ENCODE assay signal across 11 cellular contexts in the genomic region with DNA sequence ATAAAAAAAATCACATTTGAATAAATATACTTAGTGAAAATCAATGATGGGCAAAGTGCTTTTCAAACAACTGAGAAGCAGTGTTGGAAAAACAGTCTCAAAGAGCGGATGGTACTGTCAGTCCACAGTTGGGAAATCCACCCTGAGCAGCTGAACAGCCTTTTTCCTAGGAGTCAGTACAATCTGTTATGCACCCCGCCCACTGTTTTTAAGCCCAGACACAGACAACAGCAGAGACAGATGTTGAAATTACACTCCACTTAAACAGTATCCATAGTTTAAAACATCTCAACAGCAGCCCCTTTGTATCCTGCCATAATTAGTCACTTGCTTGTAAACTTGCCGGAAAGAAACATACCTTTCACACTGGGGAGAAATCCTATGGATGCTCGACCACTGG. TPM values are rescaled to one million over a fixed set of nuclear protein-coding genes. Genes with fewer than 3 reads are reported as not detected.
A peak's percentile ranks its signal among the peaks of the same experiment; 100 is the strongest.
DNase-seq lines count a peak whose midpoint lies in the region; ATAC-seq, FAIRE-seq and TF ChIP-seq lines count a peak whose summit lies in the region.
"Had no signal": no experiment of that assay in that cellular context is flagged by ENCODE, and none has a peak within 500 bp of the region (broad histone marks: within the 10 kb centered on the region; RNA-seq: fewer than 3 reads in every experiment).

No MANE protein-coding gene starts in this region.

- no peak for TF ChIP-seq POLR2A in spleen (IDR thresholded peaks at IDR 0.05)

- intact Hi-C loops in spleen (cut with DNase I; ENCODE audit: low total_unique reads): no loop called here

- H3K9ac ChIP-seq in astrocyte (ENCODE audit: low read length): no peak overlapping the region

- H3K4me3 ChIP-seq in astrocyte (ENCODE audit: insufficient read depth, low read depth, low read length): no peak overlapping the region
- peak overlapping the region in 4 of 8 donors; percentile 10 to 30 (median 14) for H3K4me3 ChIP-seq in spleen

- H3K9me3 ChIP-seq in astrocyte (ENCODE audit: insufficient read depth, low read depth, low read length) (no peaks in the 10 kb centered on the region), spleen (no peaks in the 10 kb centered on the region)
- H3K9me3 ChIP-seq: adrenal gland had no signal

- no peak overlapping the region for H3K27ac ChIP-seq in astrocyte (ENCODE audit: low read depth, low read length)
- H3K27ac ChIP-seq in spleen: peak overlapping the region in 6 of 8 donors; percentile 1 to 65 (median 52)

- no peak overlapping the region for H2AFZ ChIP-seq in astrocyte (ENCODE audit: low read depth, low read length)

- POLR2A ChIA-PET in HEK293T (lab: Yijun Ruan, JAX): interaction anchor here (1.0 to 1.4 kb wide), 3 partner anchors 52 to 58 kb away, joined by 3 to 5 read pairs (median 3); no protein-coding TSS in a partner anchor

- peak; percentile 11 for DNase-seq in HEK293T (ENCODE audit: extremely low spot score)
- DNase-seq in astrocyte (ENCODE audit: low read depth): peak; percentile 27
- peak; percentile 85 for DNase-seq in iris pigment epithelial cell (ENCODE audit: low read depth)
- DNase-seq in spleen: no peak
- no peak for DNase-seq in NCI-H1092 treated with DMSO at 0.1 percent for 48 hours (lab: John Stamatoyannopoulos, UW)
- no peak for DNase-seq in effector CD8-positive, alpha-beta T cell (lab: John Stamatoyannopoulos, UW)
- DNase-seq in HT-29 (ENCODE audit: low spot score): no peak
- DNase-seq: NCI-H2029 had no signal

- no peak for TF ChIP-seq CTCF in astrocyte (IDR thresholded peaks at IDR 0.05; ENCODE audit: insufficient read depth, low read depth, low read length)
- TF ChIP-seq CTCF in spleen (IDR thresholded peaks at IDR 0.05 in 8 of 11, conservative IDR thresholded peaks at IDR 0.05 in 3 of 11): no peak

- no peak overlapping the region for H3K4me3 Mint-ChIP-seq in astrocyte (ENCODE audit: unreplicated experiment)

- peaks cover 5% of the 10 kb centered on the region for H3K4me1 ChIP-seq in astrocyte (ENCODE audit: insufficient read depth, low read length)
- peaks cover 0 to 12% (median 5%) of the 10 kb centered on the region in 6 donors for H3K4me1 ChIP-seq in spleen

- H4K20me1 ChIP-seq in astrocyte (ENCODE audit: insufficient read depth, low read length): peaks cover 1% of the 10 kb centered on the region

- WGBS in spleen, 5 donors: 74 to 84% (median 78%) methylated on average over 4 of the region's 4 CpGs

- H3K27ac Mint-ChIP-seq in astrocyte (ENCODE audit: unreplicated experiment): peak overlapping the region; percentile 71

- H3K27me3 Mint-ChIP-seq in astrocyte (ENCODE audit: low read depth, unreplicated experiment): no peaks in the 10 kb centered on the region

- CTCF ChIA-PET in HEK293T (lab: Yijun Ruan, JAX): interaction anchor here (1.2 to 1.4 kb wide), 2 partner anchors 10 to 80 kb away, joined by 4 to 7 read pairs; no protein-coding TSS in a partner anchor

- FAIRE-seq in astrocyte (lab: Jason Lieb, UNC): no peak
- FAIRE-seq: TTC549 had no signal

- H3K9me3 Mint-ChIP-seq in astrocyte (ENCODE audit: unreplicated experiment): no peaks in the 10 kb centered on the region

- no peak for ATAC-seq in GM21619 (IDR thresholded peaks at IDR 0.05; ENCODE audit: unreplicated experiment)

- no peaks in the 10 kb centered on the region for H3K36me3 ChIP-seq in astrocyte (ENCODE audit: insufficient read depth, low read length)
- H3K36me3 ChIP-seq in spleen: no peaks in the 10 kb centered on the region
- H3K36me3 ChIP-seq: adrenal gland had no signal

- peak overlapping the region; percentile 23 for H3K4me2 ChIP-seq in astrocyte (ENCODE audit: low read length)

- H3K36me3 Mint-ChIP-seq in astrocyte (ENCODE audit: low read depth, unreplicated experiment): peaks cover 2% of the 10 kb centered on the region

- no peaks in the 10 kb centered on the region for H3K79me2 ChIP-seq in astrocyte (ENCODE audit: insufficient read depth, low read length)

- no peaks in the 10 kb centered on the region for H3K27me3 ChIP-seq in astrocyte (ENCODE audit: insufficient read depth, low read length)
- H3K27me3 ChIP-seq in spleen (replicated peaks in 1 of 7): no peaks in the 10 kb centered on the region
- H3K27me3 ChIP-seq: adrenal gland had no signal

- peaks cover 21% of the 10 kb centered on the region for H3K4me1 Mint-ChIP-seq in astrocyte (ENCODE audit: low read depth, unreplicated experiment)

TF ChIP-seq in HEK293T, 16 proteins besides CTCF, POLR2A, EP300 and RAD21:
- TF ChIP-seq FOXM1 (IDR thresholded peaks at IDR 0.05; ENCODE audit: borderline replicate concordance): no peak
- TF ChIP-seq LEF1 (IDR thresholded peaks at IDR 0.05; ENCODE audit: borderline replicate concordance): no peak
- TF ChIP-seq FOXK2 (IDR thresholded peaks at IDR 0.05): no peak
- no peak for TF ChIP-seq TARDBP (IDR thresholded peaks at IDR 0.05)
- TF ChIP-seq CTBP1 (IDR thresholded peaks at IDR 0.05; ENCODE audit: borderline replicate concordance): no peak
- TF ChIP-seq SUZ12 (IDR thresholded peaks at IDR 0.05): no peak
- TF ChIP-seq ZNF384 (IDR thresholded peaks at IDR 0.05): no peak
- TF ChIP-seq HDGF (IDR thresholded peaks at IDR 0.05; ENCODE audit: borderline replicate concordance): no peak
- TF ChIP-seq BHLHE40 (IDR thresholded peaks at IDR 0.05; ENCODE audit: borderline replicate concordance): no peak
- no peak for TF ChIP-seq ARNT (IDR thresholded peaks at IDR 0.05)
- no peak for TF ChIP-seq L3MBTL2 (conservative IDR thresholded peaks at IDR 0.05)
- TF ChIP-seq SP1 (IDR thresholded peaks at IDR 0.05): no peak
- TF ChIP-seq FOXA1 (IDR thresholded peaks at IDR 0.05): no peak
- TF ChIP-seq NFRKB (IDR thresholded peaks at IDR 0.05): no peak
- TF ChIP-seq ELF4 (IDR thresholded peaks at IDR 0.05): no peak
- TF ChIP-seq, protein P1, sequence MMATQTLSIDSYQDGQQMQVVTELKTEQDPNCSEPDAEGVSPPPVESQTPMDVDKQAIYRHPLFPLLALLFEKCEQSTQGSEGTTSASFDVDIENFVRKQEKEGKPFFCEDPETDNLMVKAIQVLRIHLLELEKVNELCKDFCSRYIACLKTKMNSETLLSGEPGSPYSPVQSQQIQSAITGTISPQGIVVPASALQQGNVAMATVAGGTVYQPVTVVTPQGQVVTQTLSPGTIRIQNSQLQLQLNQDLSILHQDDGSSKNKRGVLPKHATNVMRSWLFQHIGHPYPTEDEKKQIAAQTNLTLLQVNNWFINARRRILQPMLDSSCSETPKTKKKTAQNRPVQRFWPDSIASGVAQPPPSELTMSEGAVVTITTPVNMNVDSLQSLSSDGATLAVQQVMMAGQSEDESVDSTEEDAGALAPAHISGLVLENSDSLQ (IDR thresholded peaks at IDR 0.05): no peak
TF ChIP-seq in HEK293T: peak in this region for 0.

RNA-seq across cellular contexts. Expression of a gene that starts 0.4 kb away (rescaled TPM):
- total RNA-seq in astrocyte: 17.5 and 19.6 TPM in 2 replicates
- 1 to 10 TPM; 2.4 to 6.6 (median 2.5) TPM for total RNA-seq in spleen
- polyA plus RNA-seq in spleen: 1 to 10 TPM in 2 of 3 donors, under 1 TPM in 1; 0.65 to 2.7 (median 1.1) TPM
- total RNA-seq in HT-29 (2014; rRNA removed; shearing (Covaris generic)): not detected in 2 replicates

Comparison
In these comparisons a context has a peak if more than half of its experiments do, and no peak if none do; other contexts are left out.
1. DNase-seq: peak in HEK293T (single experiment), astrocyte (single experiment) and iris pigment epithelial cell (single experiment); none in spleen (single experiment), NCI-H1092 treated with DMSO at 0.1 percent for 48 hours (single experiment), effector CD8-positive, alpha-beta T cell (single experiment) and HT-29 (single experiment).